Comparison of ENCODE assay signal across 2 cellular contexts in the genomic region with DNA sequence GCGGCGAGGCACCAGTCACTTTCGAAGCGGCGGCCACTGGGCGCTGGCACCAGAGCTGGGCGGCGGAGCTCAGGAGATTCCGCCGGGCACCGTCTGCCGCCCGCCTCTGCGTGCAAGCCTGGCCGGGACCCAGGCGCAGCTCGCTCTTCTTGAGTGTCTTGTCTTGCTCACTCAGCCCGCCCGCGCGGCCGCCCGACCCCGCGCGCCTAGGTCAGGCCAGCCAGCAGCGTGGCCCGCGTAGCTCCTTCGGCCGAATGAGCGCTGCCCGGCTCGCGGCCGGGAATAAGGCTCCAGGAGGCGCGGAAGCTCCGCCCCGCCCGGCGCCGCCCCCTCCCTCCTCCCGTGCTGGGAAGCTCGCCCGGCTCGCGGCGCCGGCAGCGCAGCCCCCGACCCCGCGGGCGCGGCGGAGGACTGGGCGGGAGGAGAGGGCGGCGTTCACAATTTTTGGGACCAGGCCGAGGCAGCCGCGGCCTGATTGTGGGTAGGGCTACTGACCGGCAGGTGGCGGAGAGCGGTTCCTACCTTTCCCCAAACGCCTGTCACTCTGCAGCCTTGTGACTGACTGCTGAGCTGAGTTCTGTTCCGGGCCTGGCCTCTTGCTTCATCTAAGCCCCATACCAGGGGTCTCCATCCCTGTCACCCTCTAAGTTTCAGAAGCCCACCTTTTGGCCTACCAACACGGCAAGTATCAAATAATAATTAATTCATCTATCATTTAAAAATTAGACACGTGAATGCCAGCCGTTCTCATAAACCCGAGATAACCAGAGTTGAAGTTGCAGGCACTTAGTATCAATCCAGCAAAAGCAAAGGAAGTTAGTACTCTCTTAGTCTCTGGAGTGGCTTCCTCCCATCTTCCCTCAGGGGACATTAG.
A peak's percentile ranks its signal among the peaks of the same experiment; 100 is the strongest.
TF ChIP-seq lines count a peak whose summit lies in the region.

A gene with protein sequence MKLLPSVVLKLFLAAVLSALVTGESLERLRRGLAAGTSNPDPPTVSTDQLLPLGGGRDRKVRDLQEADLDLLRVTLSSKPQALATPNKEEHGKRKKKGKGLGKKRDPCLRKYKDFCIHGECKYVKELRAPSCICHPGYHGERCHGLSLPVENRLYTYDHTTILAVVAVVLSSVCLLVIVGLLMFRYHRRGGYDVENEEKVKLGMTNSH (minus strand): TSS at position 256 of the 874 bp plus-strand sequence. CDS start 275 bp downstream, outside the sequence.

TF ChIP-seq in HCT116, 20 proteins besides CTCF, POLR2A, EP300 and RAD21:
- TF ChIP-seq, protein P1, sequence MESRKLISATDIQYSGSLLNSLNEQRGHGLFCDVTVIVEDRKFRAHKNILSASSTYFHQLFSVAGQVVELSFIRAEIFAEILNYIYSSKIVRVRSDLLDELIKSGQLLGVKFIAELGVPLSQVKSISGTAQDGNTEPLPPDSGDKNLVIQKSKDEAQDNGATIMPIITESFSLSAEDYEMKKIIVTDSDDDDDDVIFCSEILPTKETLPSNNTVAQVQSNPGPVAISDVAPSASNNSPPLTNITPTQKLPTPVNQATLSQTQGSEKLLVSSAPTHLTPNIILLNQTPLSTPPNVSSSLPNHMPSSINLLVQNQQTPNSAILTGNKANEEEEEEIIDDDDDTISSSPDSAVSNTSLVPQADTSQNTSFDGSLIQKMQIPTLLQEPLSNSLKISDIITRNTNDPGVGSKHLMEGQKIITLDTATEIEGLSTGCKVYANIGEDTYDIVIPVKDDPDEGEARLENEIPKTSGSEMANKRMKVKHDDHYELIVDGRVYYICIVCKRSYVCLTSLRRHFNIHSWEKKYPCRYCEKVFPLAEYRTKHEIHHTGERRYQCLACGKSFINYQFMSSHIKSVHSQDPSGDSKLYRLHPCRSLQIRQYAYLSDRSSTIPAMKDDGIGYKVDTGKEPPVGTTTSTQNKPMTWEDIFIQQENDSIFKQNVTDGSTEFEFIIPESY (IDR thresholded peaks at IDR 0.05; ENCODE audit: extremely low read depth, insufficient replicate concordance, low read length): peak; percentile 10
- no peak for TF ChIP-seq EGR1 (IDR thresholded peaks at IDR 0.05; ENCODE audit: low read depth)
- peak; percentile 61; the same call in 1 of the 2 replicates for TF ChIP-seq ZFX (IDR thresholded peaks at IDR 0.05)
- no peak for TF ChIP-seq EZH2phosphoT487 (IDR thresholded peaks at IDR 0.05; ENCODE audit: borderline replicate concordance)
- TF ChIP-seq POLR2AphosphoS5 (IDR thresholded peaks at IDR 0.05; ENCODE audit: low read depth, low read length): peak; percentile 97

TF ChIP-seq in GM12878, 131 proteins besides CTCF, POLR2A, EP300 and RAD21:
- TF ChIP-seq LARP7 (IDR thresholded peaks at IDR 0.05): 0 out of 2 replicates have a peak, but pooled peaks have one; percentile 40
- TF ChIP-seq, protein P2, sequence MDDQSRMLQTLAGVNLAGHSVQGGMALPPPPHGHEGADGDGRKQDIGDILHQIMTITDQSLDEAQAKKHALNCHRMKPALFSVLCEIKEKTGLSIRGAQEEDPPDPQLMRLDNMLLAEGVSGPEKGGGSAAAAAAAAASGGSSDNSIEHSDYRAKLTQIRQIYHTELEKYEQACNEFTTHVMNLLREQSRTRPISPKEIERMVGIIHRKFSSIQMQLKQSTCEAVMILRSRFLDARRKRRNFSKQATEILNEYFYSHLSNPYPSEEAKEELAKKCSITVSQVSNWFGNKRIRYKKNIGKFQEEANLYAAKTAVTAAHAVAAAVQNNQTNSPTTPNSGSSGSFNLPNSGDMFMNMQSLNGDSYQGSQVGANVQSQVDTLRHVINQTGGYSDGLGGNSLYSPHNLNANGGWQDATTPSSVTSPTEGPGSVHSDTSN (IDR thresholded peaks at IDR 0.05; ENCODE audit: insufficient replicate concordance, low read depth, low read length): peak; percentile 90
- TF ChIP-seq PAX5 (IDR thresholded peaks at IDR 0.05; ENCODE audit: borderline replicate concordance, low read depth, low read length): no peak
- 0 out of 2 replicates have a peak, but pooled peaks have one; percentile 21 for TF ChIP-seq YY1 (IDR thresholded peaks at IDR 0.05; ENCODE audit: low read depth, low read length)
- TF ChIP-seq, protein P3, sequence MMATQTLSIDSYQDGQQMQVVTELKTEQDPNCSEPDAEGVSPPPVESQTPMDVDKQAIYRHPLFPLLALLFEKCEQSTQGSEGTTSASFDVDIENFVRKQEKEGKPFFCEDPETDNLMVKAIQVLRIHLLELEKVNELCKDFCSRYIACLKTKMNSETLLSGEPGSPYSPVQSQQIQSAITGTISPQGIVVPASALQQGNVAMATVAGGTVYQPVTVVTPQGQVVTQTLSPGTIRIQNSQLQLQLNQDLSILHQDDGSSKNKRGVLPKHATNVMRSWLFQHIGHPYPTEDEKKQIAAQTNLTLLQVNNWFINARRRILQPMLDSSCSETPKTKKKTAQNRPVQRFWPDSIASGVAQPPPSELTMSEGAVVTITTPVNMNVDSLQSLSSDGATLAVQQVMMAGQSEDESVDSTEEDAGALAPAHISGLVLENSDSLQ (IDR thresholded peaks at IDR 0.05): peak; percentile 95
- TF ChIP-seq SMARCA5 (IDR thresholded peaks at IDR 0.05): 0 out of 2 replicates have a peak, but pooled peaks have one; percentile 25
- TF ChIP-seq SMC3 (IDR thresholded peaks at IDR 0.05; ENCODE audit: borderline replicate concordance, low read length): peak; percentile 25; the same call in 1 of the 2 replicates
- no peak for TF ChIP-seq BACH1 (IDR thresholded peaks at IDR 0.05; ENCODE audit: borderline replicate concordance)
- TF ChIP-seq MEF2A (IDR thresholded peaks at IDR 0.05; ENCODE audit: insufficient read depth, low read depth, low read length): no peak
- TF ChIP-seq NR2F1 (conservative IDR thresholded peaks at IDR 0.05): peak; percentile 26; the same call in 1 of the 2 replicates
- TF ChIP-seq NR2C1 (IDR thresholded peaks at IDR 0.05): no peak
- TF ChIP-seq POLR2AphosphoS5 (IDR thresholded peaks at IDR 0.05; ENCODE audit: low read length): no peak
- TF ChIP-seq IKZF1 (conservative IDR thresholded peaks at IDR 0.05): peak; percentile 29; the same call in 1 of the 2 replicates
- TF ChIP-seq RUNX3 (IDR thresholded peaks at IDR 0.05; ENCODE audit: low read length): peak; percentile 49
- TF ChIP-seq SUZ12 (IDR thresholded peaks at IDR 0.05; ENCODE audit: unreplicated experiment): no peak
- TF ChIP-seq EGR1 (IDR thresholded peaks at IDR 0.05; ENCODE audit: borderline replicate concordance in 1 of 2, low read depth in 2 of 2, low read length in 2 of 2): no peak
- peak in 1 of 2 experiments; percentile 43; a peak in 1 of 4 replicates for TF ChIP-seq BHLHE40 (IDR thresholded peaks at IDR 0.05; ENCODE audit: borderline replicate concordance in 1 of 2, low read depth in 2 of 2, low read length in 1 of 2)
- TF ChIP-seq, protein P4, sequence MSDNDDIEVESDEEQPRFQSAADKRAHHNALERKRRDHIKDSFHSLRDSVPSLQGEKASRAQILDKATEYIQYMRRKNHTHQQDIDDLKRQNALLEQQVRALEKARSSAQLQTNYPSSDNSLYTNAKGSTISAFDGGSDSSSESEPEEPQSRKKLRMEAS (IDR thresholded peaks at IDR 0.05; ENCODE audit: low read depth, low read length): no peak
